Comparison of ENCODE assay signal across 19 cellular contexts in the genomic region with DNA sequence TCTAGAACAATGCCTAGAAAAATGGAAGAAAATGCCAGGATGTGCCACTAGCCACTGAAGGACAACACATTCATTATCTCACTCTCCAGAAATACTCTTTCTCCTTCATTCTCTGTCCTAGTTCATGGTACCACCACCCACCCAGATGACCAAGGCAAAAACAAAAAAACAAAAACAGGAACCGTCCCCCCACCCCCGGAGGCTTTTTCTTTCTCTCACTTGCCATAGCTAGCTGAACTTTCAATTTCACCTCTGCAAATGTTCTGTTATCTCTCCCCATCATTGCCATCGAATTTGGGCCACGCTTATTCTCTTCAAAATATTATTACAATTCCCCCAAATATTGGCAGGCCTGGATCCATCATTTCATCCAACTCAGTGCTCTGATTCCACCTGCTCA. TPM values are rescaled to one million over a fixed set of nuclear protein-coding genes. Genes with fewer than 3 reads are reported as not detected.
DNase-seq lines count a peak whose midpoint lies in the region; ATAC-seq, FAIRE-seq and TF ChIP-seq lines count a peak whose summit lies in the region.
"Had no signal": no experiment of that assay in that cellular context is flagged by ENCODE, and none has a peak within 500 bp of the region (broad histone marks: within the 10 kb centered on the region; RNA-seq: fewer than 3 reads in every experiment).

No MANE protein-coding gene starts in this region.

- peaks cover 17% of the 10 kb centered on the region for H3K27me3 Mint-ChIP-seq in stimulated activated naive CD8-positive, alpha-beta T cell treated with anti-CD3 and anti-CD28 coated beads, Interleukin-15, amount 100 ng/mL, for 72 hours

- H3K9ac ChIP-seq in MM.1S (ENCODE audit: low read length): no peak overlapping the region
- H3K9ac ChIP-seq: BLaER1 treated with 17β-estradiol and CSF1 and Interleukin-3, amounts not matched to agents 10 nM and 100 nM; GM23248 had no signal

- H3K9me2 ChIP-seq in MM.1S (replicated peaks; ENCODE audit: insufficient read depth, low read length): no peaks in the 10 kb centered on the region

- TF ChIP-seq POLR2A in GM12892 (IDR thresholded peaks at IDR 0.05; ENCODE audit: low read depth, low read length): no peak

- H3K4me3 ChIP-seq in GM12865 (ENCODE audit: low read depth, low read length) (no peak overlapping the region), upper lobe of right lung (no peak overlapping the region), MM.1S (ENCODE audit: low read length) (no peak overlapping the region)
- H3K4me3 ChIP-seq: BLaER1 treated with 17β-estradiol and CSF1 and Interleukin-3, amounts not matched to agents 10 nM and 100 nM; GM23248; HAP-1; K562 had no signal

- H3K4me1 ChIP-seq in upper lobe of right lung (no peaks in the 10 kb centered on the region), MM.1S (ENCODE audit: low read length) (no peaks in the 10 kb centered on the region)
- H3K4me1 ChIP-seq: BLaER1 treated with 17β-estradiol and CSF1 and Interleukin-3, amounts not matched to agents 10 nM and 100 nM; HAP-1 had no signal

- no peaks in the 10 kb centered on the region for H3K27me3 ChIP-seq in upper lobe of right lung
- H3K27me3 ChIP-seq in MM.1S (replicated peaks; ENCODE audit: insufficient read depth, low read length): no peaks in the 10 kb centered on the region
- H3K27me3 ChIP-seq: BLaER1 treated with 17β-estradiol and CSF1 and Interleukin-3, amounts not matched to agents 10 nM and 100 nM had no signal

- FAIRE-seq in GM12892 (lab: Jason Lieb, UNC): no peak
- FAIRE-seq: HTR-8/SVneo, K562 had no signal

- H3K4me1 Mint-ChIP-seq in stimulated activated naive CD8-positive, alpha-beta T cell treated with anti-CD3 and anti-CD28 coated beads, Interleukin-15, amount 100 ng/mL, for 72 hours: no peaks in the 10 kb centered on the region
- H3K4me1 Mint-ChIP-seq: B cell had no signal

- H3K27ac ChIP-seq in upper lobe of right lung: no peak overlapping the region
- no peak overlapping the region for H3K27ac ChIP-seq in MM.1S (ENCODE audit: low read length)
- H3K27ac ChIP-seq: BLaER1 treated with 17β-estradiol and CSF1 and Interleukin-3, amounts not matched to agents 10 nM and 100 nM; GM23248 had no signal

- no peaks in the 10 kb centered on the region for H4K20me1 ChIP-seq in MM.1S (ENCODE audit: insufficient read depth, low read length)
- H4K20me1 ChIP-seq: BLaER1 treated with 17β-estradiol and CSF1 and Interleukin-3, amounts not matched to agents 10 nM and 100 nM had no signal

- DNase-seq in GM12865 (ENCODE audit: low read depth) (peak; percentile 21), upper lobe of right lung (no peak), GM12892 (ENCODE audit: insufficient read length) (no peak), MM.1S (no peak)
- no peak for DNase-seq in stimulated activated naive CD8-positive, alpha-beta T cell treated with anti-CD3 and anti-CD28 coated beads, Interleukin-15, amount 100 ng/mL, for 72 hours
- DNase-seq: Calu3; CD8-positive, alpha-beta T cell; DND-41; EL; GM23248; IMR-90 had no signal

- ATAC-seq in GM18909 (IDR thresholded peaks at IDR 0.05; ENCODE audit: poor library complexity, unreplicated experiment): peak; percentile 48
- peak; percentile 31 for ATAC-seq in HG02798 (IDR thresholded peaks at IDR 0.05; ENCODE audit: poor library complexity, unreplicated experiment)
- ATAC-seq in upper lobe of right lung: no peak
- no peak for ATAC-seq in stimulated activated naive CD8-positive, alpha-beta T cell treated with anti-CD3 and anti-CD28 coated beads, Interleukin-15, amount 100 ng/mL, for 72 hours
- ATAC-seq: CD8-positive, alpha-beta T cell; K562 had no signal

- H2AFZ ChIP-seq in MM.1S (ENCODE audit: low read length): no peak overlapping the region
- H2AFZ ChIP-seq: GM23248 had no signal

- intact Hi-C loops in upper lobe of right lung (cut with DNase I): no loop called here

- H3K9me3 ChIP-seq in upper lobe of right lung (no peaks in the 10 kb centered on the region), MM.1S (replicated peaks; ENCODE audit: insufficient read depth, low read length) (no peaks in the 10 kb centered on the region)
- H3K9me3 ChIP-seq: BLaER1 treated with 17β-estradiol and CSF1 and Interleukin-3, amounts not matched to agents 10 nM and 100 nM; HAP-1 had no signal

- H3F3A ChIP-seq in MM.1S (ENCODE audit: insufficient read depth, low read length): no peaks in the 10 kb centered on the region

- no peak for TF ChIP-seq CTCF in GM12865 (IDR thresholded peaks at IDR 0.05; ENCODE audit: insufficient read depth, low read depth, low read length, missing control alignments)
- TF ChIP-seq CTCF in upper lobe of right lung (IDR thresholded peaks at IDR 0.05): no peak
- TF ChIP-seq CTCF in MM.1S (IDR thresholded peaks at IDR 0.05; ENCODE audit: low read length): no peak

- H3K27ac Mint-ChIP-seq in stimulated activated naive CD8-positive, alpha-beta T cell treated with anti-CD3 and anti-CD28 coated beads, Interleukin-15, amount 100 ng/mL, for 72 hours: no peak overlapping the region
- H3K27ac Mint-ChIP-seq: B cell; CD8-positive, alpha-beta T cell had no signal

- H3K4me2 ChIP-seq in MM.1S (ENCODE audit: low read depth, low read length): no peak overlapping the region
- H3K4me2 ChIP-seq: BLaER1 treated with 17β-estradiol and CSF1 and Interleukin-3, amounts not matched to agents 10 nM and 100 nM had no signal

- H3K36me3 ChIP-seq in upper lobe of right lung (no peaks in the 10 kb centered on the region), MM.1S (replicated peaks; ENCODE audit: insufficient read depth, low read length) (no peaks in the 10 kb centered on the region)
- H3K36me3 ChIP-seq: BLaER1 treated with 17β-estradiol and CSF1 and Interleukin-3, amounts not matched to agents 10 nM and 100 nM; HAP-1 had no signal

- H3K9me3 Mint-ChIP-seq in stimulated activated naive CD8-positive, alpha-beta T cell treated with anti-CD3 and anti-CD28 coated beads, Interleukin-15, amount 100 ng/mL, for 72 hours: peaks cover 0 to 14% of the 10 kb centered on the region in 2 donors
- H3K9me3 Mint-ChIP-seq: CD8-positive, alpha-beta T cell had no signal

- H3K79me2 ChIP-seq in MM.1S (ENCODE audit: low read length): no peaks in the 10 kb centered on the region

- no peak overlapping the region for H3K4me3 Mint-ChIP-seq in stimulated activated naive CD8-positive, alpha-beta T cell treated with anti-CD3 and anti-CD28 coated beads, Interleukin-15, amount 100 ng/mL, for 72 hours
- H3K4me3 Mint-ChIP-seq: B cell; CD8-positive, alpha-beta T cell had no signal

RNA-seq across cellular contexts. Expression of a gene that starts 49.0 kb away (rescaled TPM):
- 5.4 TPM for total RNA-seq in upper lobe of right lung
- polyA plus RNA-seq in GM12892 (2012; ENCODE audit: missing spikeins): 7.4 TPM
- total RNA-seq: B cell; CD8-positive, alpha-beta T cell; G401 had no signal
- polyA plus RNA-seq: K562 had no signal

Comparison
In these comparisons a context has a peak if more than half of its experiments do, and no peak if none do; other contexts are left out.
1. ATAC-seq: peak in GM18909 (single experiment) and HG02798 (single experiment); none in upper lobe of right lung (single experiment) and stimulated activated naive CD8-positive, alpha-beta T cell treated with anti-CD3 and anti-CD28 coated beads, Interleukin-15, amount 100 ng/mL, for 72 hours (single experiment).